ENCODE assay signal across 2 cellular contexts in genomic region chr5:72160299-72160698, GRCh38.
TF ChIP-seq lines count a peak whose summit lies in the region.

No MANE protein-coding gene starts in this region.

TF ChIP-seq in SK-N-SH, 30 proteins besides CTCF, POLR2A, EP300 and RAD21:
- no peak for TF ChIP-seq JUND (IDR thresholded peaks at IDR 0.05)
- TF ChIP-seq EZH2phosphoT487 (IDR thresholded peaks at IDR 0.05; ENCODE audit: borderline replicate concordance, low read depth): no peak
- no peak for TF ChIP-seq ZBTB33 (IDR thresholded peaks at IDR 0.05; ENCODE audit: borderline replicate concordance, low read depth)
- no peak for TF ChIP-seq GABPA (IDR thresholded peaks at IDR 0.05; ENCODE audit: low read depth)
- no peak for TF ChIP-seq PBX3 (IDR thresholded peaks at IDR 0.05)
- no peak for TF ChIP-seq SMC3 (IDR thresholded peaks at IDR 0.05; ENCODE audit: low read depth, low read length)
- no peak for TF ChIP-seq ELF1 (IDR thresholded peaks at IDR 0.05)
- TF ChIP-seq REST (IDR thresholded peaks at IDR 0.05; ENCODE audit: low read depth, low read length): no peak
- no peak for TF ChIP-seq POLR2AphosphoS5 (IDR thresholded peaks at IDR 0.05; ENCODE audit: low read depth, low read length)

TF ChIP-seq in SK-N-SH treated with all-trans-retinoic acid at 6 μM for 48 hours, 23 proteins besides CTCF, POLR2A, EP300 and RAD21:
- TF ChIP-seq ISL1 (CRISPR knock-in tag; IDR thresholded peaks at IDR 0.05) (no peak), BACH2 (CRISPR knock-in tag; IDR thresholded peaks at IDR 0.05; ENCODE audit: borderline replicate concordance) (no peak), ZFP30 (CRISPR knock-in tag; IDR thresholded peaks at IDR 0.05) (no peak), ZNF565 (CRISPR knock-in tag; conservative IDR thresholded peaks at IDR 0.05; ENCODE audit: low read depth) (no peak), OSR1 (CRISPR knock-in tag; IDR thresholded peaks at IDR 0.05) (no peak), ZNF70 (CRISPR knock-in tag; IDR thresholded peaks at IDR 0.05) (no peak), RARB (CRISPR knock-in tag; IDR thresholded peaks at IDR 0.05) (no peak), SNAI2 (CRISPR knock-in tag; IDR thresholded peaks at IDR 0.05) (no peak), TOX (CRISPR knock-in tag; IDR thresholded peaks at IDR 0.05; ENCODE audit: borderline replicate concordance) (no peak), TCF4 (CRISPR knock-in tag; IDR thresholded peaks at IDR 0.05; ENCODE audit: borderline replicate concordance) (no peak), GLIS3 (CRISPR knock-in tag; IDR thresholded peaks at IDR 0.05) (no peak), PPARA (CRISPR knock-in tag; IDR thresholded peaks at IDR 0.05; ENCODE audit: borderline replicate concordance) (no peak), ZC3H10 (CRISPR knock-in tag; IDR thresholded peaks at IDR 0.05) (no peak), ESRRG (CRISPR knock-in tag; IDR thresholded peaks at IDR 0.05) (no peak), ZNF8 (CRISPR knock-in tag; IDR thresholded peaks at IDR 0.05) (no peak), CSDC2 (CRISPR knock-in tag; IDR thresholded peaks at IDR 0.05) (no peak), ZFP3 (CRISPR knock-in tag; IDR thresholded peaks at IDR 0.05) (no peak)
- TF ChIP-seq, protein P1, sequence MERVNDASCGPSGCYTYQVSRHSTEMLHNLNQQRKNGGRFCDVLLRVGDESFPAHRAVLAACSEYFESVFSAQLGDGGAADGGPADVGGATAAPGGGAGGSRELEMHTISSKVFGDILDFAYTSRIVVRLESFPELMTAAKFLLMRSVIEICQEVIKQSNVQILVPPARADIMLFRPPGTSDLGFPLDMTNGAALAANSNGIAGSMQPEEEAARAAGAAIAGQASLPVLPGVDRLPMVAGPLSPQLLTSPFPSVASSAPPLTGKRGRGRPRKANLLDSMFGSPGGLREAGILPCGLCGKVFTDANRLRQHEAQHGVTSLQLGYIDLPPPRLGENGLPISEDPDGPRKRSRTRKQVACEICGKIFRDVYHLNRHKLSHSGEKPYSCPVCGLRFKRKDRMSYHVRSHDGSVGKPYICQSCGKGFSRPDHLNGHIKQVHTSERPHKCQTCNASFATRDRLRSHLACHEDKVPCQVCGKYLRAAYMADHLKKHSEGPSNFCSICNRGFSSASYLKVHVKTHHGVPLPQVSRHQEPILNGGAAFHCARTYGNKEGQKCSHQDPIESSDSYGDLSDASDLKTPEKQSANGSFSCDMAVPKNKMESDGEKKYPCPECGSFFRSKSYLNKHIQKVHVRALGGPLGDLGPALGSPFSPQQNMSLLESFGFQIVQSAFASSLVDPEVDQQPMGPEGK (CRISPR knock-in tag; IDR thresholded peaks at IDR 0.05; ENCODE audit: borderline replicate concordance): no peak
- TF ChIP-seq, protein P2, sequence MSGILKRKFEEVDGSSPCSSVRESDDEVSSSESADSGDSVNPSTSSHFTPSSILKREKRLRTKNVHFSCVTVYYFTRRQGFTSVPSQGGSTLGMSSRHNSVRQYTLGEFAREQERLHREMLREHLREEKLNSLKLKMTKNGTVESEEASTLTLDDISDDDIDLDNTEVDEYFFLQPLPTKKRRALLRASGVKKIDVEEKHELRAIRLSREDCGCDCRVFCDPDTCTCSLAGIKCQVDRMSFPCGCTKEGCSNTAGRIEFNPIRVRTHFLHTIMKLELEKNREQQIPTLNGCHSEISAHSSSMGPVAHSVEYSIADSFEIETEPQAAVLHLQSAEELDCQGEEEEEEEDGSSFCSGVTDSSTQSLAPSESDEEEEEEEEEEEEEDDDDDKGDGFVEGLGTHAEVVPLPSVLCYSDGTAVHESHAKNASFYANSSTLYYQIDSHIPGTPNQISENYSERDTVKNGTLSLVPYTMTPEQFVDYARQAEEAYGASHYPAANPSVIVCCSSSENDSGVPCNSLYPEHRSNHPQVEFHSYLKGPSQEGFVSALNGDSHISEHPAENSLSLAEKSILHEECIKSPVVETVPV (CRISPR knock-in tag; IDR thresholded peaks at IDR 0.05): no peak
- TF ChIP-seq, protein P3, sequence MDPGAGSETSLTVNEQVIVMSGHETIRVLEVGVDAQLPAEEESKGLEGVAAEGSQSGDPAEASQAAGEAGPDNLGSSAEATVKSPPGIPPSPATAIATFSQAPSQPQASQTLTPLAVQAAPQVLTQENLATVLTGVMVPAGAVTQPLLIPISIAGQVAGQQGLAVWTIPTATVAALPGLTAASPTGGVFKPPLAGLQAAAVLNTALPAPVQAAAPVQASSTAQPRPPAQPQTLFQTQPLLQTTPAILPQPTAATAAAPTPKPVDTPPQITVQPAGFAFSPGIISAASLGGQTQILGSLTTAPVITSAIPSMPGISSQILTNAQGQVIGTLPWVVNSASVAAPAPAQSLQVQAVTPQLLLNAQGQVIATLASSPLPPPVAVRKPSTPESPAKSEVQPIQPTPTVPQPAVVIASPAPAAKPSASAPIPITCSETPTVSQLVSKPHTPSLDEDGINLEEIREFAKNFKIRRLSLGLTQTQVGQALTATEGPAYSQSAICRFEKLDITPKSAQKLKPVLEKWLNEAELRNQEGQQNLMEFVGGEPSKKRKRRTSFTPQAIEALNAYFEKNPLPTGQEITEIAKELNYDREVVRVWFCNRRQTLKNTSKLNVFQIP (CRISPR knock-in tag; IDR thresholded peaks at IDR 0.05; ENCODE audit: borderline replicate concordance, low read depth): no peak
TF ChIP-seq in SK-N-SH treated with all-trans-retinoic acid at 6 μM for 48 hours: peak in this region for 0.
